ENCODE assay signal across 1 cellular context in the genomic region with DNA sequence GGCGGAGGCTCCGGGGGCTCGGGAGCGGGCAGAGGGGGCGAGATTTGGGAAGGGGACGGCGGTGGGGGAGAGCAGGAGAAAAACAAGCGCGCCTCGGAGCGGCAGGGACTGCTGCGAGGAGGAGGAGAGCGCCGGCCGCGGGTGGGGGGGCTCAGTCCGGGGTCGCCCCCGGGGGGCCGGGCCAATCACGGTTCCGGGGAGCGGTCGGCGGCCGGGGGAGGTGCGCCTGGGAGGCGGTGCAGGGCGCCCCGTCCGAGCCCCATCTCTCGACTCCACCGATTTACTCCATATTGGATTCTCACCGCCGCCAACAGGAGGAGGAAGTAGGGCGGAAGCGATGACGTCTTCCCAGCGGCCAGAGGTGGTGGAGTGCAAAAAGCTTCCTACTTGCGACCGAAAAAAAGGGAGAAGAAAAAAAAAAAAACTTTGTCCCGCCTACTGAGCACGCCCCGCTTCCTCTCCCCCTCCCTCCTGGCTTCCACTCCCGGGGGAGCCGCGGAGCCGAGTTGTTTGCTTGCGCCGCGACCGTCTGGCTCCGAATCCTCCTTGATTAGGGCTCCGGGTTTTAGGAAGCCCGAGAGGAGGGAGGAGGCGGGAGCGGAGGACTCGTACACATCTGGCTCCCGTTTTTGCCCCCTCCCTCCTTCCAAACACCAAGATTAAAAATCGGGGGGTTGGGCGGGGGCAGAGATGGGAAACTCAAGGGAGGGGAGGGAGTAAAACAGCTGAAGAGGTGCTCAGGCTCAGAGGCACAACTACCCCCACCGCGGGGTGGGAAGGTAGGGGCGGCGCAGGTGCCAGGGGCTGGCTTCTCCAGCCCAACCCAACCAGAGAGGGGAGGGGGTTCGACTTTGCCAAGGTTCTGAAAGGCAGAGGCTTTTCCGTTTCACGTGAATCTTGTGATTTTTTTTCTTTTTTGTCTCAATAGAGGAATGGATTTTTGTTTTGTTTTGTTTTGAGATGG.
TF ChIP-seq lines count a peak whose summit lies in the region.

SPRED2 (minus strand) TSS at position 373 of the 964 bp plus-strand sequence. CDS start 612 bp downstream, outside the sequence.

TF ChIP-seq in HepG2, 621 proteins besides CTCF, POLR2A, EP300 and RAD21 (continued from another document and continues in another):
- no peak for TF ChIP-seq ZFAT (CRISPR knock-in tag; conservative IDR thresholded peaks at IDR 0.05)
- TF ChIP-seq MAF1 (CRISPR knock-in tag; IDR thresholded peaks at IDR 0.05; ENCODE audit: borderline replicate concordance) = no peak
- no peak for TF ChIP-seq ZNF576 (CRISPR knock-in tag; IDR thresholded peaks at IDR 0.05)
- no peak for TF ChIP-seq ZFP41 (CRISPR knock-in tag; IDR thresholded peaks at IDR 0.05; ENCODE audit: borderline replicate concordance)
- no peak; the same call in none of the 2 replicates for TF ChIP-seq ZNF234 (CRISPR knock-in tag; conservative IDR thresholded peaks at IDR 0.05)
- TF ChIP-seq ZNF839 (CRISPR knock-in tag; IDR thresholded peaks at IDR 0.05; ENCODE audit: borderline replicate concordance) = no peak
- peak; percentile 88 for TF ChIP-seq MIER2 (CRISPR knock-in tag; IDR thresholded peaks at IDR 0.05)
- no peak for TF ChIP-seq SMARCE1 (IDR thresholded peaks at IDR 0.05; ENCODE audit: borderline replicate concordance)
- no peak for TF ChIP-seq ZNF30 (CRISPR knock-in tag; IDR thresholded peaks at IDR 0.05)
- TF ChIP-seq SMAD3 (CRISPR knock-in tag; IDR thresholded peaks at IDR 0.05) = peak; percentile 95
- TF ChIP-seq, protein P1, sequence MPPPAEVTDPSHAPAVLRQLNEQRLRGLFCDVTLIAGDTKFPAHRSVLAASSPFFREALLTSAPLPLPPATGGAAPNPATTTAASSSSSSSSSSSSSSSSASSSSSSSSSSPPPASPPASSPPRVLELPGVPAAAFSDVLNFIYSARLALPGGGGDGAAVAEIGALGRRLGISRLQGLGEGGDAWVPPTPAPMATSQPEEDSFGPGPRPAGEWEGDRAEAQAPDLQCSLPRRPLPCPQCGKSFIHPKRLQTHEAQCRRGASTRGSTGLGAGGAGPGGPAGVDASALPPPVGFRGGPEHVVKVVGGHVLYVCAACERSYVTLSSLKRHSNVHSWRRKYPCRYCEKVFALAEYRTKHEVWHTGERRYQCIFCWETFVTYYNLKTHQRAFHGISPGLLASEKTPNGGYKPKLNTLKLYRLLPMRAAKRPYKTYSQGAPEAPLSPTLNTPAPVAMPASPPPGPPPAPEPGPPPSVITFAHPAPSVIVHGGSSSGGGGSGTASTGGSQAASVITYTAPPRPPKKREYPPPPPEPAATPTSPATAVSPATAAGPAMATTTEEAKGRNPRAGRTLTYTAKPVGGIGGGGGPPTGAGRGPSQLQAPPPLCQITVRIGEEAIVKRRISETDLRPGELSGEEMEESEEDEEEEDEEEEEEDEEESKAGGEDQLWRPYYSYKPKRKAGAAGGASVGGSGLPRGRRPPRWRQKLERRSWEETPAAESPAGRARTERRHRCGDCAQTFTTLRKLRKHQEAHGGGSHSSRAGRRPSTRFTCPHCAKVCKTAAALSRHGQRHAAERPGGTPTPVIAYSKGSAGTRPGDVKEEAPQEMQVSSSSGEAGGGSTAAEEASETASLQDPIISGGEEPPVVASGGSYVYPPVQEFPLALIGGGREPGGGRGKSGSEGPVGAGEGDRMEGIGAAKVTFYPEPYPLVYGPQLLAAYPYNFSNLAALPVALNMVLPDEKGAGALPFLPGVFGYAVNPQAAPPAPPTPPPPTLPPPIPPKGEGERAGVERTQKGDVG (CRISPR knock-in tag; IDR thresholded peaks at IDR 0.05; ENCODE audit: borderline replicate concordance) = no peak; the same call in 1 of the 2 replicates
- TF ChIP-seq MED1 (CRISPR knock-in tag; IDR thresholded peaks at IDR 0.05) = peak; percentile 89
- TF ChIP-seq ZBTB3 (CRISPR knock-in tag; IDR thresholded peaks at IDR 0.05; ENCODE audit: borderline replicate concordance, low read depth) = peak; percentile 88; the same call in 1 of the 2 replicates
- peak; percentile 88 for TF ChIP-seq U2AF1 (optimal IDR thresholded peaks at IDR 0.05; ENCODE audit: low read depth, low read length)
- peak; percentile 89 for TF ChIP-seq PHF21A (CRISPR knock-in tag; IDR thresholded peaks at IDR 0.05)
- TF ChIP-seq ARNTL (CRISPR knock-in tag; IDR thresholded peaks at IDR 0.05) = peak; percentile 74; the same call in 1 of the 2 replicates
- no peak for TF ChIP-seq ZBTB37 (CRISPR knock-in tag; IDR thresholded peaks at IDR 0.05)
- no peak for TF ChIP-seq ZNF296 (CRISPR knock-in tag; conservative IDR thresholded peaks at IDR 0.05)
- TF ChIP-seq NAIF1 (CRISPR knock-in tag; IDR thresholded peaks at IDR 0.05; ENCODE audit: borderline replicate concordance) = peak; percentile 66; the same call in 1 of the 2 replicates
- peak; percentile 95 for TF ChIP-seq CCAR2 (optimal IDR thresholded peaks at IDR 0.05; ENCODE audit: low read depth, low read length)
- TF ChIP-seq ZBTB44 (CRISPR knock-in tag; IDR thresholded peaks at IDR 0.05) = no peak
- TF ChIP-seq ARNT2 (CRISPR knock-in tag; IDR thresholded peaks at IDR 0.05; ENCODE audit: low read depth) = peak; percentile 32
- TF ChIP-seq ZNF749 (CRISPR knock-in tag; IDR thresholded peaks at IDR 0.05; ENCODE audit: borderline replicate concordance) = 0 out of 2 replicates have a peak, but pooled peaks have one; percentile 57
- TF ChIP-seq ZSCAN31 (CRISPR knock-in tag; IDR thresholded peaks at IDR 0.05; ENCODE audit: low read depth) = no peak
- TF ChIP-seq ZNF780A (CRISPR knock-in tag; IDR thresholded peaks at IDR 0.05) = no peak
- TF ChIP-seq, protein P2, sequence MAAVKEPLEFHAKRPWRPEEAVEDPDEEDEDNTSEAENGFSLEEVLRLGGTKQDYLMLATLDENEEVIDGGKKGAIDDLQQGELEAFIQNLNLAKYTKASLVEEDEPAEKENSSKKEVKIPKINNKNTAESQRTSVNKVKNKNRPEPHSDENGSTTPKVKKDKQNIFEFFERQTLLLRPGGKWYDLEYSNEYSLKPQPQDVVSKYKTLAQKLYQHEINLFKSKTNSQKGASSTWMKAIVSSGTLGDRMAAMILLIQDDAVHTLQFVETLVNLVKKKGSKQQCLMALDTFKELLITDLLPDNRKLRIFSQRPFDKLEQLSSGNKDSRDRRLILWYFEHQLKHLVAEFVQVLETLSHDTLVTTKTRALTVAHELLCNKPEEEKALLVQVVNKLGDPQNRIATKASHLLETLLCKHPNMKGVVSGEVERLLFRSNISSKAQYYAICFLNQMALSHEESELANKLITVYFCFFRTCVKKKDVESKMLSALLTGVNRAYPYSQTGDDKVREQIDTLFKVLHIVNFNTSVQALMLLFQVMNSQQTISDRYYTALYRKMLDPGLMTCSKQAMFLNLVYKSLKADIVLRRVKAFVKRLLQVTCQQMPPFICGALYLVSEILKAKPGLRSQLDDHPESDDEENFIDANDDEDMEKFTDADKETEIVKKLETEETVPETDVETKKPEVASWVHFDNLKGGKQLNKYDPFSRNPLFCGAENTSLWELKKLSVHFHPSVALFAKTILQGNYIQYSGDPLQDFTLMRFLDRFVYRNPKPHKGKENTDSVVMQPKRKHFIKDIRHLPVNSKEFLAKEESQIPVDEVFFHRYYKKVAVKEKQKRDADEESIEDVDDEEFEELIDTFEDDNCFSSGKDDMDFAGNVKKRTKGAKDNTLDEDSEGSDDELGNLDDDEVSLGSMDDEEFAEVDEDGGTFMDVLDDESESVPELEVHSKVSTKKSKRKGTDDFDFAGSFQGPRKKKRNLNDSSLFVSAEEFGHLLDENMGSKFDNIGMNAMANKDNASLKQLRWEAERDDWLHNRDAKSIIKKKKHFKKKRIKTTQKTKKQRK (IDR thresholded peaks at IDR 0.05; ENCODE audit: low read length) = no peak
- no peak for TF ChIP-seq BRD4 (CRISPR knock-in tag; IDR thresholded peaks at IDR 0.05)
- no peak for TF ChIP-seq DR1 (CRISPR knock-in tag; IDR thresholded peaks at IDR 0.05)
- TF ChIP-seq ZNF232 (CRISPR knock-in tag; IDR thresholded peaks at IDR 0.05; ENCODE audit: borderline replicate concordance) = no peak; the same call in 1 of the 2 replicates
- TF ChIP-seq NFIC (IDR thresholded peaks at IDR 0.05; ENCODE audit: low read length) = peak; percentile 79
- TF ChIP-seq IRF9 (CRISPR knock-in tag; IDR thresholded peaks at IDR 0.05; ENCODE audit: borderline replicate concordance) = 0 out of 2 replicates have a peak, but pooled peaks have one; percentile 37
- TF ChIP-seq REXO4 (CRISPR knock-in tag; IDR thresholded peaks at IDR 0.05; ENCODE audit: borderline replicate concordance) = no peak
- TF ChIP-seq CEBPB (IDR thresholded peaks at IDR 0.05; ENCODE audit: borderline replicate concordance, low read depth, low read length) = no peak
- TF ChIP-seq FOXK2 (IDR thresholded peaks at IDR 0.05) = peak; percentile 42; the same call in 1 of the 2 replicates
- TF ChIP-seq ZNF333 (CRISPR knock-in tag; IDR thresholded peaks at IDR 0.05; ENCODE audit: borderline replicate concordance) = peak; percentile 45; the same call in 1 of the 2 replicates
- TF ChIP-seq ZNF44 (CRISPR knock-in tag; IDR thresholded peaks at IDR 0.05) = 0 out of 2 replicates have a peak, but pooled peaks have one; percentile 3
- peak; percentile 86 for TF ChIP-seq HOXD1 (CRISPR knock-in tag; IDR thresholded peaks at IDR 0.05)
- no peak for TF ChIP-seq ZC3H4 (CRISPR knock-in tag; IDR thresholded peaks at IDR 0.05; ENCODE audit: borderline replicate concordance)
- TF ChIP-seq, protein P3, sequence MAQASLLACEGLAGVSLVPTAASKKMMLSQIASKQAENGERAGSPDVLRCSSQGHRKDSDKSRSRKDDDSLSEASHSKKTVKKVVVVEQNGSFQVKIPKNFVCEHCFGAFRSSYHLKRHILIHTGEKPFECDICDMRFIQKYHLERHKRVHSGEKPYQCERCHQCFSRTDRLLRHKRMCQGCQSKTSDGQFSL (CRISPR knock-in tag; IDR thresholded peaks at IDR 0.05) = peak; percentile 77
- peak; percentile 69; the same call in 1 of the 2 replicates for TF ChIP-seq PHF8 (CRISPR knock-in tag; IDR thresholded peaks at IDR 0.05)
- TF ChIP-seq ZNF879 (CRISPR knock-in tag; IDR thresholded peaks at IDR 0.05) = peak; percentile 71; the same call in 1 of the 2 replicates
- TF ChIP-seq PTBP1 (IDR thresholded peaks at IDR 0.05; ENCODE audit: low read depth, low read length, poor library complexity, severe bottlenecking) = peak; percentile 100
- peak; percentile 93; the same call in 1 of the 2 replicates for TF ChIP-seq KAT7 (CRISPR knock-in tag; IDR thresholded peaks at IDR 0.05; ENCODE audit: borderline replicate concordance)
- TF ChIP-seq, protein P4, sequence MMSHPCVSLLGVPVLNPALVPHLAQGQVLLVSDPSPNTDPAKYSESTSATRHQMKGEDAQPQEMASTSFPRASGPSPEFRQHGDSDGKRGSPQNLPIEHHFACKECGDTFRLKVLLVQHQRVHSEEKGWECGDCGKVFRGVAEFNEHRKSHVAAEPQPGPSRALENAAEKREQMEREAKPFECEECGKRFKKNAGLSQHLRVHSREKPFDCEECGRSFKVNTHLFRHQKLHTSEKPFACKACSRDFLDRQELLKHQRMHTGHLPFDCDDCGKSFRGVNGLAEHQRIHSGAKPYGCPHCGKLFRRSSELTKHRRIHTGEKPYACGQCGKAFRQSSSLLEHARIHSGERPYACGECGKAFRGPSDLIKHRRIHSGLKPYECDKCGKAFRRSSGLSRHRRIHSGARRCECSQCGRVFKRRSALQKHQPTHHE (CRISPR knock-in tag; IDR thresholded peaks at IDR 0.05; ENCODE audit: borderline replicate concordance) = peak; percentile 60; the same call in 1 of the 2 replicates
- no peak for TF ChIP-seq MTF2 (CRISPR knock-in tag; IDR thresholded peaks at IDR 0.05; ENCODE audit: borderline replicate concordance)
- no peak for TF ChIP-seq CC2D1A (CRISPR knock-in tag; IDR thresholded peaks at IDR 0.05)
- no peak for TF ChIP-seq ZFYVE20 (CRISPR knock-in tag; IDR thresholded peaks at IDR 0.05; ENCODE audit: borderline replicate concordance, low read depth)
- TF ChIP-seq TERF1 (CRISPR knock-in tag; IDR thresholded peaks at IDR 0.05) = no peak
- TF ChIP-seq RNF2 (conservative IDR thresholded peaks at IDR 0.05; ENCODE audit: low read depth) = no peak
- no peak; the same call in 1 of the 2 replicates for TF ChIP-seq NFKB2 (CRISPR knock-in tag; IDR thresholded peaks at IDR 0.05; ENCODE audit: borderline replicate concordance)
- no peak for TF ChIP-seq ZIK1 (CRISPR knock-in tag; IDR thresholded peaks at IDR 0.05; ENCODE audit: borderline replicate concordance, low read depth)
